8 cellular contexts compared by ENCODE assay signal in genomic region chr3:145776782-145777408, GRCh38.
DNase-seq lines count a peak whose midpoint lies in the region; ATAC-seq and TF ChIP-seq lines count a peak whose summit lies in the region.

No MANE protein-coding gene starts in this region.

- no peaks in the 10 kb centered on the region for H3K4me1 Mint-ChIP-seq in brain

- no peak overlapping the region for H3K4me3 Mint-ChIP-seq in brain

- DNase-seq in AG08395 (ENCODE audit: low spot score) (peak; percentile 60), GM04504 (ENCODE audit: low read depth) (peak; percentile 17), NCI-H2081 (lab: John Stamatoyannopoulos, UW) (peak; percentile 74 to 80), kidney tubule cell (ENCODE audit: low spot score) (peak; percentile 46), NCI-H2029 treated with DMSO at 0.1 percent for 48 hours (lab: John Stamatoyannopoulos, UW) (no peak)

- ATAC-seq in HG02763 (IDR thresholded peaks at IDR 0.05; ENCODE audit: unreplicated experiment) (peak; percentile 61), GM21526 (IDR thresholded peaks at IDR 0.05; ENCODE audit: low FRiP score, unreplicated experiment) (no peak)

- TF ChIP-seq CTCF in brain (conservative IDR thresholded peaks at IDR 0.05) = peak; percentile 70 to 75

- no peak overlapping the region for H3K27ac Mint-ChIP-seq in brain

- no peaks in the 10 kb centered on the region for H3K27me3 Mint-ChIP-seq in brain

- no peaks in the 10 kb centered on the region for H3K36me3 Mint-ChIP-seq in brain

- peaks cover 0 to 3% (median 0%) of the 10 kb centered on the region in 5 experiments for H3K9me3 Mint-ChIP-seq in brain
